19 cellular contexts compared by ENCODE assay signal in the genomic region with DNA sequence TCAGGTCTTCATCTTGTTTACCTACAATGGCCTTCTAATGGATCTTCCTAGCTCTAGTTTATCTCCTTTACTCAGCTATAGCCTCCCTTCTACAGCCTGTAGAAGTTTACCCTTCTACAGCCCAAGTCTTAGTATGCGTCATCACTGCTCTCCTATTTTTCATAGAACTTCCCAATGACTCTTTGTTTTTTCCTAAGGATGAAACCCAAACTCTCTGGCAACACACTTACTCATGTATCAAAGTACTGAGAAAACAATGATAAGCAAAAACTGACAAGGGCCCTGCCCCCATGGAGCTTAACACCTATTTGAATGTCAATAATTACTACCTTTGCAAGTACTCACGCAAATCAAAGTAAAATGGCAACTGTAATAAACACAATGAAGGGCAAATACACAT. TPM values are rescaled to one million over a fixed set of nuclear protein-coding genes. Genes with fewer than 3 reads are reported as not detected.
"Had no signal": no experiment of that assay in that cellular context is flagged by ENCODE, and none has a peak within 500 bp of the region (broad histone marks: within the 10 kb centered on the region; RNA-seq: fewer than 3 reads in every experiment).

No MANE protein-coding gene starts in this region.

- DNase-seq: activated CD4-positive, alpha-beta T cell treated with anti-CD3 and anti-CD28 coated beads for 48 hours; activated CD8-positive, alpha-beta memory T cell treated with anti-CD3 and anti-CD28 coated beads, Interleukin-2, amount 50 U/mL, for 4 hours; activated CD8-positive, alpha-beta T cell treated with anti-CD3 and anti-CD28 coated beads, Interleukin-2, amount 10 ng/mL, durations not matched to agents 7 days and 5 days; activated gamma-delta T cell; activated T-cell treated with anti-CD3 and anti-CD28 coated beads, Interleukin-2, amount 50 U/mL, for 48 hours; amygdala; body of pancreas; central memory CD4-positive, alpha-beta T cell; cortex of kidney; effector memory CD4-positive, alpha-beta T cell; kidney; left ventricle myocardium inferior; nephron progenitor cell; stimulated activated CD4-positive, alpha-beta T cell treated with anti-CD3 and anti-CD28 coated beads, Interleukin-1b, Interleukin-23, amount 100 ng/mL, for 48 hours; stomach; testis; upper lobe of right lung had no signal

- H3K4me3 ChIP-seq: body of pancreas, gastroesophageal sphincter, left ventricle myocardium inferior, stomach, testis, upper lobe of right lung had no signal

- H3K27me3 ChIP-seq: body of pancreas, gastroesophageal sphincter, stomach, testis, upper lobe of right lung had no signal

- H3K27ac ChIP-seq: gastroesophageal sphincter, left ventricle myocardium inferior, stomach, testis, upper lobe of right lung had no signal

- H3K9me3 ChIP-seq: body of pancreas, gastroesophageal sphincter, left ventricle myocardium inferior, stomach, testis, upper lobe of right lung had no signal

- H3K4me1 ChIP-seq: testis, upper lobe of right lung had no signal

RNA-seq across cellular contexts. Expression of gene GDF9, which starts 40.9 kb away (rescaled TPM):
- total RNA-seq: mesenteric fat pad had no signal
